8 cellular contexts compared by ENCODE assay signal in genomic region chr3:112561085-112561692, GRCh38. TPM values are rescaled to one million over a fixed set of nuclear protein-coding genes. Genes with fewer than 3 reads are reported as not detected.
DNase-seq lines count a peak whose midpoint lies in the region; ATAC-seq and TF ChIP-seq lines count a peak whose summit lies in the region.

No MANE protein-coding gene starts in this region.

- H3K27me3 Mint-ChIP-seq in effector memory CD8-positive, alpha-beta T cell, result no peaks in the 10 kb centered on the region

- in situ Hi-C loops in GM18951 (cut with MboI; ENCODE audit: low sequenced_read_pairs, unreplicated experiment), result no loop called here

- H3K4me1 Mint-ChIP-seq in effector memory CD8-positive, alpha-beta T cell (ENCODE audit: low read depth in 2 of 2), result peaks cover 23 to 46% of the 10 kb centered on the region in 2 donors

- H3K4me1 ChIP-seq in BE2C, result no peaks in the 10 kb centered on the region

- H3K27ac Mint-ChIP-seq in effector memory CD8-positive, alpha-beta T cell, result peak overlapping the region; percentile 98

- peak; percentile 41 for ATAC-seq in HG03175 (IDR thresholded peaks at IDR 0.05; ENCODE audit: unreplicated experiment)
- ATAC-seq in effector memory CD8-positive, alpha-beta T cell (replicated peaks), result peak; percentile 52

- no peaks in the 10 kb centered on the region for H3K36me3 ChIP-seq in BE2C

- H3K9me3 ChIP-seq in BE2C, result no peaks in the 10 kb centered on the region

- H3K36me3 Mint-ChIP-seq in effector memory CD8-positive, alpha-beta T cell (ENCODE audit: insufficient read depth), result peaks cover 39% of the 10 kb centered on the region

- peak overlapping the region; percentile 94 to 98 for H3K4me3 Mint-ChIP-seq in effector memory CD8-positive, alpha-beta T cell

- peak overlapping the region; percentile 82 for H3K4me3 ChIP-seq in BE2C (ENCODE audit: low read depth, low read length)

- TF ChIP-seq POLR2A in GM18951 (IDR thresholded peaks at IDR 0.05; ENCODE audit: extremely low read depth, insufficient read depth, insufficient read length), result peak; percentile 14

- no peaks in the 10 kb centered on the region for H3K9me3 Mint-ChIP-seq in effector memory CD8-positive, alpha-beta T cell

- no peak for TF ChIP-seq CTCF in BE2C (IDR thresholded peaks at IDR 0.05; ENCODE audit: low read depth, low read length)

- DNase-seq in BE2C (peak; percentile 71), NCI-H510A treated with DMSO at 0.1 percent for 48 hours (lab: John Stamatoyannopoulos, UW) (peak; percentile 37), mesenteric fat pad (ENCODE audit: low spot score) (peak; percentile 93)
- peak; percentile 83 to 84 for DNase-seq in activated CD4-positive, alpha-beta T cell treated with anti-CD3 and anti-CD28 coated beads, Interleukin-2, amount 50 U/mL, for 48 hours
- DNase-seq in effector memory CD8-positive, alpha-beta T cell, result peak; percentile 57 to 59 (median 58)
- peak; percentile 60 for DNase-seq in stimulated activated CD8-positive, alpha-beta memory T cell treated with anti-CD3 and anti-CD28 coated beads, Interleukin-15, amount 100 ng/mL, for 24 hours (ENCODE audit: low read depth)

- H3K27me3 ChIP-seq in BE2C, result no peaks in the 10 kb centered on the region

RNA-seq across cellular contexts. Expression of gene ATG3, which starts 0.6 kb away (rescaled TPM):
- 39.0 TPM for polyA plus RNA-seq in BE2C (2012; ENCODE audit: insufficient read depth, insufficient read length, low read depth)
- total RNA-seq in mesenteric fat pad, result 57.0 TPM

RNA-seq across cellular contexts. Expression of gene SLC35A5, which starts 0.7 kb away (rescaled TPM):
- polyA plus RNA-seq in BE2C (2012; ENCODE audit: insufficient read depth, insufficient read length, low read depth), result 38.0 TPM
- 30.0 TPM for total RNA-seq in mesenteric fat pad

Comparison
In these comparisons a context has a peak if more than half of its experiments do, and no peak if none do; other contexts are left out.
1. Peak in every context shown above with its lines: DNase-seq, ATAC-seq and H3K4me3 ChIP-seq.
2. DNase-seq: peak in every context shown above with its lines; median percentile 93 in mesenteric fat pad; 84 in activated CD4-positive, alpha-beta T cell treated with anti-CD3 and anti-CD28 coated beads, Interleukin-2, amount 50 U/mL, for 48 hours; 71 in BE2C; 60 in stimulated activated CD8-positive, alpha-beta memory T cell treated with anti-CD3 and anti-CD28 coated beads, Interleukin-15, amount 100 ng/mL, for 24 hours; 58 in effector memory CD8-positive, alpha-beta T cell; 37 in NCI-H510A treated with DMSO at 0.1 percent for 48 hours.